28 cellular contexts compared by ENCODE assay signal in genomic region chr20:58787211-58788067, GRCh38.
"Had no signal": no experiment of that assay in that cellular context is flagged by ENCODE, and none has a peak within 500 bp of the region (broad histone marks: within the 10 kb centered on the region; RNA-seq: fewer than 3 reads in every experiment).

No MANE protein-coding gene starts in this region.

- H3K27me3 ChIP-seq: ovary, thyroid gland, vagina had no signal

- H3K4me3 ChIP-seq: heart right ventricle, lung, ovary, psoas muscle, sigmoid colon, stomach, thyroid gland, vagina had no signal

- FAIRE-seq: islet of Langerhans had no signal

- H3K27ac ChIP-seq: foreskin keratinocyte, heart right ventricle, ovary, psoas muscle, sigmoid colon, stomach, thyroid gland, vagina had no signal

- H3K36me3 ChIP-seq: heart right ventricle, ovary, sigmoid colon, stomach, thyroid gland, vagina had no signal

- H3K9me3 ChIP-seq: heart right ventricle, ovary, psoas muscle, sigmoid colon, stomach, thyroid gland, vagina had no signal

- H3K36me3 Mint-ChIP-seq: memory B cell; mesothelial cell of epicardium; naive thymus-derived CD4-positive, alpha-beta T cell; stimulated activated effector memory CD8-positive, alpha-beta T cell treated with anti-CD3 and anti-CD28 coated beads, Interleukin-12 subunit alpha, Interleukin-12 subunit beta, amount 100 ng/mL, for 72 hours had no signal

- H3K4me1 Mint-ChIP-seq: memory B cell; mesothelial cell of epicardium; naive thymus-derived CD4-positive, alpha-beta T cell; stimulated activated effector memory CD8-positive, alpha-beta T cell treated with anti-CD3 and anti-CD28 coated beads, Interleukin-12 subunit alpha, Interleukin-12 subunit beta, amount 100 ng/mL, for 72 hours had no signal

- ATAC-seq: foreskin keratinocyte; heart right ventricle; left colon; left ventricle myocardium superior; naive thymus-derived CD4-positive, alpha-beta T cell; psoas muscle; stimulated activated effector memory CD8-positive, alpha-beta T cell treated with anti-CD3 and anti-CD28 coated beads, Interleukin-12 subunit alpha, Interleukin-12 subunit beta, amount 100 ng/mL, for 72 hours had no signal

- H3K27ac Mint-ChIP-seq: memory B cell; mesothelial cell of epicardium; naive thymus-derived CD4-positive, alpha-beta T cell; nephron progenitor cell; stimulated activated effector memory CD8-positive, alpha-beta T cell treated with anti-CD3 and anti-CD28 coated beads, Interleukin-12 subunit alpha, Interleukin-12 subunit beta, amount 100 ng/mL, for 72 hours had no signal

- DNase-seq: cortex of kidney; effector CD4-positive, alpha-beta T cell; foreskin keratinocyte; glutamatergic neuron; heart right ventricle; hippocampal formation; kidney glomerular epithelial cell; left colon; left ventricle myocardium superior; naive thymus-derived CD4-positive, alpha-beta T cell; nephron progenitor cell; nucleus accumbens; ovary; psoas muscle; right cardiac atrium; sigmoid colon; stimulated activated CD4-positive, alpha-beta T cell treated with anti-CD3 and anti-CD28 coated beads, Interleukin-2, amount 100 ng/mL, for 24 hours; stimulated activated CD4-positive, alpha-beta T cell treated with anti-CD3 and anti-CD28 coated beads, Interleukin-4, amount 100 ng/mL, for 24 hours; stimulated activated naive CD4-positive, alpha-beta T cell treated with Interleukin-2 at 50 U/mL for 16 hours; stomach; thyroid gland; trophoblast cell had no signal

- H3K4me3 Mint-ChIP-seq: memory B cell; mesothelial cell of epicardium; naive thymus-derived CD4-positive, alpha-beta T cell; nephron progenitor cell; stimulated activated effector memory CD8-positive, alpha-beta T cell treated with anti-CD3 and anti-CD28 coated beads, Interleukin-12 subunit alpha, Interleukin-12 subunit beta, amount 100 ng/mL, for 72 hours had no signal

- H3K4me1 ChIP-seq: foreskin keratinocyte, heart right ventricle, psoas muscle, sigmoid colon, stomach, thyroid gland, vagina had no signal
